8 cellular contexts compared by ENCODE assay signal in the genomic region with DNA sequence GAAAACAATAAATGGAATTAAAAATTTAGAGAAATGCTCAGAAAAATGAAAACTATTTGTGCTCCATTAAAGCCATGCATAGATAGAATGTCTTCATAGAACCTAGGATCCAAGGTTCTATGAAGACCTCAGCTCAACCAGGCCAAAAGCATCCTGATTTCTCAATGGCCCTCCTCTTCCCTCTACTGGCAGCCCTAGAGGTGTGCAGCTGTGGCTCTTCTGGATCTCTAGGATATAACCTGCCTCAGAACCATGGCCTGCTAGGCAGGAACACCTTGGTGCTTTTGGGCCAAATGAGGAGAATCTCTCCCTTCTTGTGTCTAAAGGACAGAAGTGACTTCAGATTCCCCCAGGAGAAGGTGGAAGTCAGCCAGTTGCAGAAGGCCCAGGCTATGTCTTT. TPM values are rescaled to one million over a fixed set of nuclear protein-coding genes. Genes with fewer than 3 reads are reported as not detected.
DNase-seq lines count a peak whose midpoint lies in the region; ATAC-seq and TF ChIP-seq lines count a peak whose summit lies in the region.

No MANE protein-coding gene starts in this region.

- TF ChIP-seq POLR2A in lower leg skin (IDR thresholded peaks at IDR 0.05), result no peak

- no peaks in the 10 kb centered on the region for H3K36me3 ChIP-seq in SU-DHL-6 (ENCODE audit: low read length)

- H3K27ac ChIP-seq in SU-DHL-6 (ENCODE audit: low read depth, low read length), result no peak overlapping the region

- no peaks in the 10 kb centered on the region for H4K20me1 ChIP-seq in SU-DHL-6 (ENCODE audit: low read depth, low read length)

- no peaks in the 10 kb centered on the region for H3K27me3 ChIP-seq in SU-DHL-6 (ENCODE audit: low read length)

- H3K79me2 ChIP-seq in SU-DHL-6 (ENCODE audit: insufficient read depth, low read length), result no peaks in the 10 kb centered on the region

- H3F3A ChIP-seq in SU-DHL-6 (ENCODE audit: insufficient read depth), result no peaks in the 10 kb centered on the region

- no peak overlapping the region for H3K4me3 ChIP-seq in SU-DHL-6 (ENCODE audit: insufficient read depth, low read length, poor library complexity, severe bottlenecking)
- no peak overlapping the region for H3K4me3 ChIP-seq in fibroblast of pulmonary artery (replicated peaks; ENCODE audit: low read depth, low read length)
- no peak overlapping the region for H3K4me3 ChIP-seq in lower leg skin (ENCODE audit: low read depth, poor library complexity, severe bottlenecking)

- no peak overlapping the region for H3K4me2 ChIP-seq in SU-DHL-6 (ENCODE audit: low read depth, low read length, poor library complexity, severe bottlenecking)

- no peaks in the 10 kb centered on the region for H3K9me3 ChIP-seq in SU-DHL-6 (ENCODE audit: insufficient read depth, low read length)

- DNase-seq in DMS153 treated with DMSO at 0.1 percent for 48 hours (lab: John Stamatoyannopoulos, UW; ENCODE audit: unreplicated experiment) (peak; percentile 37), fibroblast of pulmonary artery (ENCODE audit: low read depth) (peak; percentile 63), renal cortical epithelial cell (ENCODE audit: low read depth) (peak; percentile 31), occipital lobe (lab: John Stamatoyannopoulos, UW) (no peak), lower leg skin (ENCODE audit: low spot score in 2 of 2) (no peak)

- H3K9ac ChIP-seq in SU-DHL-6 (ENCODE audit: low read length), result no peak overlapping the region

- ATAC-seq in GM19372 (IDR thresholded peaks at IDR 0.05; ENCODE audit: low read depth, unreplicated experiment) (peak; percentile 88), HG03432 (IDR thresholded peaks at IDR 0.05; ENCODE audit: unreplicated experiment) (peak; percentile 93)

- H2AFZ ChIP-seq in SU-DHL-6 (ENCODE audit: low read depth, low read length, severe bottlenecking), result no peak overlapping the region

- H3K9me2 ChIP-seq in SU-DHL-6 (replicated peaks; ENCODE audit: insufficient read depth, low read length), result no peaks in the 10 kb centered on the region

- TF ChIP-seq CTCF in SU-DHL-6 (IDR thresholded peaks at IDR 0.05; ENCODE audit: insufficient read depth, low read length, poor library complexity, severe bottlenecking), result peak; percentile 50
- peak; percentile 83 for TF ChIP-seq CTCF in fibroblast of pulmonary artery (IDR thresholded peaks at IDR 0.05; ENCODE audit: low read length, missing control alignments)
- no peak for TF ChIP-seq CTCF in lower leg skin (IDR thresholded peaks at IDR 0.05)

- intact Hi-C loops in lower leg skin (cut with DNase I; ENCODE audit: low total_unique reads), result loop anchor here (10.0 kb wide), 1 partner anchor 131 kb away; no protein-coding TSS in a partner anchor

RNA-seq across cellular contexts. Expression of a gene that starts 15.1 kb away (rescaled TPM):
- not detected in 2 replicates for total RNA-seq in renal cortical epithelial cell
- total RNA-seq in occipital lobe, result not detected
- not detected for total RNA-seq in lower leg skin

RNA-seq across cellular contexts. Expression of a gene that starts 26.8 kb away (rescaled TPM):
- total RNA-seq in renal cortical epithelial cell (9.5 TPM in 1 of 2 replicates, not detected in the other), occipital lobe (not detected), lower leg skin (not detected)

RNA-seq across cellular contexts. Expression of a gene that starts 46.4 kb away (rescaled TPM):
- total RNA-seq in renal cortical epithelial cell (not detected in 2 replicates), occipital lobe (not detected), lower leg skin (not detected)

Comparison
In these comparisons a context has a peak if more than half of its experiments do, and no peak if none do; other contexts are left out.
1. DNase-seq: peak in DMS153 treated with DMSO at 0.1 percent for 48 hours (single experiment), fibroblast of pulmonary artery (single experiment) and renal cortical epithelial cell (single experiment); none in occipital lobe (single experiment) and lower leg skin (0 of 2).
2. CTCF ChIP-seq: peak in SU-DHL-6 (single experiment) and fibroblast of pulmonary artery (single experiment); none in lower leg skin (0 of 3).